ENCODE assay signal across 14 cellular contexts in genomic region chr10:119358567-119358966, GRCh38.
"Had no signal": no experiment of that assay in that cellular context is flagged by ENCODE, and none has a peak within 500 bp of the region (broad histone marks: within the 10 kb centered on the region; RNA-seq: fewer than 3 reads in every experiment).

No MANE protein-coding gene starts in this region.

- H3K9me3 ChIP-seq: colonic mucosa, testis had no signal

- H3K4me3 Mint-ChIP-seq: naive thymus-derived CD8-positive, alpha-beta T cell; stimulated activated naive CD8-positive, alpha-beta T cell treated with anti-CD3 and anti-CD28 coated beads, Interleukin-15, amount 100 ng/mL, for 72 hours had no signal

- H3K4me2 ChIP-seq: hepatocyte, smooth muscle cell had no signal

- H3K27ac ChIP-seq: colonic mucosa, hepatocyte, testis, transverse colon had no signal

- H3K79me2 ChIP-seq: hepatocyte had no signal

- DNase-seq: colonic mucosa; dermis blood vessel endothelial cell; foreskin melanocyte; head of caudate nucleus; left colon; naive thymus-derived CD8-positive, alpha-beta T cell; stimulated activated CD4-positive, alpha-beta T cell treated with anti-CD3 and anti-CD28 coated beads, Interleukin-2, amount 100 ng/mL, for 48 hours; stimulated activated naive CD8-positive, alpha-beta T cell treated with anti-CD3 and anti-CD28 coated beads, Interleukin-15, amount 100 ng/mL, for 72 hours; testis; transverse colon had no signal

- ATAC-seq: left colon; naive thymus-derived CD8-positive, alpha-beta T cell; stimulated activated naive CD8-positive, alpha-beta T cell treated with anti-CD3 and anti-CD28 coated beads, Interleukin-15, amount 100 ng/mL, for 72 hours had no signal

- H3K27ac Mint-ChIP-seq: stimulated activated naive CD8-positive, alpha-beta T cell treated with anti-CD3 and anti-CD28 coated beads, Interleukin-15, amount 100 ng/mL, for 72 hours had no signal

- H3K4me1 ChIP-seq: colonic mucosa, testis had no signal

- H3K36me3 ChIP-seq: colonic mucosa, transverse colon had no signal

- FAIRE-seq: endothelial cell of umbilical vein, urothelium cell line had no signal

- H2AFZ ChIP-seq: hepatocyte had no signal

- H3K27me3 ChIP-seq: colonic mucosa, hepatocyte, testis, transverse colon had no signal

- H3K4me3 ChIP-seq: colonic mucosa, hepatocyte, smooth muscle cell, testis, transverse colon had no signal
